In the genomic region with DNA sequence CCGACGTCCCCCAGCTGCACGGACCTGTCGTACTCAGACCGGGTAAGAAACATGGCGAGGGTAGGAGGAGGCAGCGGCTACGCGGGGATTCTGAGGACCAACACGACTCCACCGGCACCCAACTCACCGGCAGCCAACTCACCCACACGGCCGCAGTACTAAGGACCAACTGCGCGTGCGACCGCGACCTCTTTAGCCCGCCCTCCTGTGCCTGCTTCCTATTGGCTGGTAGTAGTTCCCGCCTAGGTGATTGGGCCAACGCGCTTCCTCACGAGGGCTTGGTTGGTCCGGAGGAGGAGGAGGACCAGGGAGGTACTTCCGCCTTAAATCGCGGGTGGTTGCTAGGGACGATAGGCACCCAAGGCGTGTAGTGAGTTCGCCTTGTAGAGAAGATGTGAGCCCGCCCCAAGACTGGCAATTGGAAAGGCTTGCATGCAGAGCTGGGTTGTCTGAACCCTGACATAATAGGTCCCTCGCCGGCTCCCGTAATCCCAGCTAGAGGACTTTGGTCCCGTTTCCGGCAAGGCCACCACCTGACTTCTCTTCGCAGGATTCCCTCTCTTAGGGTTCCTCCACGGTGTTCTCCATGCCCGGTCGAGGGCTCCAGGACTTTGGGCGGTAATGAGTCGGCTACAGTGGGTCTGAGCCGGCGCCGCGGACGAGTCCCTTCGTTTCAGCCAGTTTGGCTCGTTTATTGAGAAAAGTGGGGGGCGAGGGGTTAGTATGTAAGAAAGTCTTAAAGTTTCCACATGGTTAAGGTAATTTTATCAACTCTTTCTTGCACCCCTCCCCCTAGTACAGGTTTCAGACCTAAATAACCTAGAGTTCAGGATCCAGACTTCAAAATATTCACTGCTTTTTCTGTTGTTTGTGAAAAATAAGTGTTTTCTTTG, we compare ENCODE assay signal across 8 cellular contexts. TPM values are rescaled to one million over a fixed set of nuclear protein-coding genes. Genes with fewer than 3 reads are reported as not detected.
A peak's percentile ranks its signal among the peaks of the same experiment; 100 is the strongest.
DNase-seq lines count a peak whose midpoint lies in the region; ATAC-seq lines count a peak whose summit lies in the region.

Gene PSMA5 (minus strand): TSS at position 171 of the 893 bp plus-strand sequence. CDS start 118 bp downstream, at position 53.

- H3K9me3 Mint-ChIP-seq in activated naive CD4-positive, alpha-beta T cell treated with anti-CD3 and anti-CD28 coated beads, Interleukin-2, amount 50 U/mL, for 72 hours = no peaks in the 10 kb centered on the region

- H3K4me3 ChIP-seq in GM08714 (ENCODE audit: low read length) = peak within 1 kb of the TSS; percentile 93

- peak within 1 kb of the TSS; percentile 92 to 94 for H3K27ac Mint-ChIP-seq in activated naive CD4-positive, alpha-beta T cell treated with anti-CD3 and anti-CD28 coated beads, Interleukin-2, amount 50 U/mL, for 72 hours

- DNase-seq in NCI-H1092 treated with DMSO at 0.1 percent for 48 hours (lab: John Stamatoyannopoulos, UW) (peak; percentile 98), SKM-1 (lab: John Stamatoyannopoulos, UW; ENCODE audit: unreplicated experiment) (peak; percentile 97), glomerular endothelial cell (ENCODE audit: extremely low read depth, low read depth, low spot score) (peak; percentile 92), occipital lobe (lab: John Stamatoyannopoulos, UW) (peak; percentile 99)
- DNase-seq in activated naive CD4-positive, alpha-beta T cell treated with anti-CD3 and anti-CD28 coated beads, Interleukin-2, amount 50 U/mL, for 72 hours (ENCODE audit: low spot score in 2 of 2) = peak; percentile 89 to 96

- ATAC-seq in HG02610 (IDR thresholded peaks at IDR 0.05; ENCODE audit: unreplicated experiment) = peak; percentile 98
- peak; percentile 96 to 98 for ATAC-seq in activated naive CD4-positive, alpha-beta T cell treated with anti-CD3 and anti-CD28 coated beads, Interleukin-2, amount 50 U/mL, for 72 hours

- H3K36me3 Mint-ChIP-seq in activated naive CD4-positive, alpha-beta T cell treated with anti-CD3 and anti-CD28 coated beads, Interleukin-2, amount 50 U/mL, for 72 hours = peaks cover 18 to 24% of the 10 kb centered on the region in 2 donors

- H3K27ac ChIP-seq in temporal lobe (ENCODE audit: low read depth, low read length) = peak within 1 kb of the TSS; percentile 59

RNA-seq across cellular contexts. Expression of gene PSMA5, which starts in this region (rescaled TPM):
- 100 to 1,000 TPM; 185 to 189 TPM for total RNA-seq in activated naive CD4-positive, alpha-beta T cell treated with anti-CD3 and anti-CD28 coated beads, Interleukin-2, amount 50 U/mL, for 72 hours
- total RNA-seq in glomerular endothelial cell (58.8 TPM in 2 replicates), occipital lobe (34.6 TPM), temporal lobe (21.1 TPM)

Comparison
In these comparisons a context has a peak if more than half of its experiments do, and no peak if none do; other contexts are left out.
1. Peak in every context shown above with its lines: DNase-seq, ATAC-seq, H3K4me3 ChIP-seq and H3K27ac ChIP-seq.